Comparison of ENCODE assay signal across 10 cellular contexts in the genomic region with DNA sequence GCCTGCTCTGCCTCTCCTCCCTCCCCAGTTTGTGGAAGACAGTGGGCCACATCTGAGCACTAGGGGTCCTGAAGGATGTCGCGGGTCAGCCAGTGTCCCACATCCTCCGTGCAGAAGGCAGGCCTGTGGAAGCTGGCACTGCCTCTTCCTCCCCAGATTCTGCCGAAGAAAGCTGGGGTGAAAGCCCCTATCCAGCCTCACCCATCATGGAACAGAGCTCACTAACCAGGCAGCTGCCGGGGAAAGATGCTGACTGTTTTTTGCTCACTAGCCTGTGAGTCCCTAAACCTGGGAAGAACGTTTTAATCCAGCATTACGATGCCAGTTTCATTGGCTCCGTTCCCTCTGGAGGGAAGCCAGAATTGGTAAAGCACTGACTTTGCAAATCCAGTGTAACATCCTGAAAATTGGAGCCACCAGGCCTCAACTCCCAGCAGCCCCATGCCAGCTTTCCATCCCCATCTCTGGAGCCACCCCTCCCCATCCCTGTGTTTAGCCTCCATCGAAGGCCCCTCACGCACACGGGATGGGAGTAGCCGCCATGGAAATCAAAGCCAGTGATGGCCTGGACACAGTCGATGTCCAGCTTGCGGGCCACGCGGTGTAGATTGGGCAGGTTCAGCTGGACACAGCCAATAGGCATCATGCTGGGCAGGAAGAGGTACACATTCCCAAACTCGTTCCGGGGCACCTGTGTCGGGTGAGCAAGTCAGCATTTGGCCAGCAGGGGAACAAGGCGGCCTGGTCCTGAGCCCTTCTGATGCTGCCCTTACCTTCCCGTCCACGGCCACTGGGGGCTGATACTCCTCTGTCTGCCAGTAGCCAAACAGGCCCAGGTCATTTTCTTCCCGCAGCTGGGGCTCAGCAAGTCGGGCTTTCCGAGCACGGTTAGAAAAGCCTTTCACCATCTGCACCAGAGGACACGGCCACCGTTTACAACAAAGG. TPM values are rescaled to one million over a fixed set of nuclear protein-coding genes. Genes with fewer than 3 reads are reported as not detected.
DNase-seq lines count a peak whose midpoint lies in the region; ATAC-seq and TF ChIP-seq lines count a peak whose summit lies in the region.
"Had no signal": no experiment of that assay in that cellular context is flagged by ENCODE, and none has a peak within 500 bp of the region (broad histone marks: within the 10 kb centered on the region; RNA-seq: fewer than 3 reads in every experiment).

No MANE protein-coding gene starts in this region.

- H3K9me3 ChIP-seq in CD8-positive, alpha-beta T cell (ENCODE audit: low read length) = no peaks in the 10 kb centered on the region

- H3K36me3 Mint-ChIP-seq in CD8-positive, alpha-beta T cell = peaks cover 75% of the 10 kb centered on the region
- H3K36me3 Mint-ChIP-seq in HFFc6 (ENCODE audit: low read depth) (peaks cover 30% of the 10 kb centered on the region), chondrocyte (ENCODE audit: low read depth) (peaks cover 19% of the 10 kb centered on the region)
- H3K36me3 Mint-ChIP-seq in naive thymus-derived CD8-positive, alpha-beta T cell = peaks cover 0 to 59% (median 17%) of the 10 kb centered on the region in 3 donors

- ATAC-seq in CD8-positive, alpha-beta T cell = no peak
- ATAC-seq in naive thymus-derived CD8-positive, alpha-beta T cell = no peak
- ATAC-seq in left lobe of liver (no peak), GM19452 (IDR thresholded peaks at IDR 0.05; ENCODE audit: unreplicated experiment) (no peak)

- POLR2A ChIA-PET in CD8-positive, alpha-beta T cell (lab: Charles Lee) = interaction anchor here (1.1 kb wide), 1 partner anchor 27 kb away, joined by 3 read pairs; no protein-coding TSS in a partner anchor
- POLR2A ChIA-PET in naive thymus-derived CD8-positive, alpha-beta T cell (lab: Charles Lee) = no interaction called here

- DNase-seq in CD8-positive, alpha-beta T cell = peak in 2 of 7 experiments; percentile 9 to 25
- no peak for DNase-seq in HFFc6
- DNase-seq in chondrocyte (ENCODE audit: low spot score) = no peak
- DNase-seq in naive thymus-derived CD8-positive, alpha-beta T cell = no peak
- DNase-seq in left lobe of liver (ENCODE audit: low spot score) = no peak
- DNase-seq in NCI-H1417 (lab: John Stamatoyannopoulos, UW) = no peak
- DNase-seq in NCI-H526 (lab: John Stamatoyannopoulos, UW) = no peak
- DNase-seq: activated CD4-positive, alpha-beta memory T cell treated with anti-CD3 and anti-CD28 coated beads, Interleukin-2, amount 10 ng/mL, durations not matched to agents 7 days and 5 days had no signal

- intact Hi-C loops in CD8-positive, alpha-beta T cell (cut with DNase I, micrococcal nuclease) = no loop called here

- peak overlapping the region; percentile 98 for H3K27ac Mint-ChIP-seq in CD8-positive, alpha-beta T cell
- H3K27ac Mint-ChIP-seq in HFFc6 = peak overlapping the region; percentile 70
- peak overlapping the region; percentile 36 for H3K27ac Mint-ChIP-seq in chondrocyte (ENCODE audit: unreplicated experiment)
- H3K27ac Mint-ChIP-seq in naive thymus-derived CD8-positive, alpha-beta T cell = peak overlapping the region; percentile 65 to 99 (median 93)
- H3K27ac Mint-ChIP-seq: activated CD4-positive, alpha-beta memory T cell treated with anti-CD3 and anti-CD28 coated beads, Interleukin-2, amount 10 ng/mL, durations not matched to agents 7 days and 5 days had no signal

- H3K36me3 ChIP-seq in CD8-positive, alpha-beta T cell (ENCODE audit: insufficient read depth, low read length) = peaks cover 15% of the 10 kb centered on the region

- H3K4me1 Mint-ChIP-seq in CD8-positive, alpha-beta T cell (ENCODE audit: low read depth) = peaks cover 22% of the 10 kb centered on the region
- H3K4me1 Mint-ChIP-seq in HFFc6 (ENCODE audit: low read depth) = peaks cover 53% of the 10 kb centered on the region
- H3K4me1 Mint-ChIP-seq in chondrocyte (ENCODE audit: low read depth) = peaks cover 37% of the 10 kb centered on the region
- H3K4me1 Mint-ChIP-seq in naive thymus-derived CD8-positive, alpha-beta T cell = peaks cover 12 to 32% (median 28%) of the 10 kb centered on the region in 4 donors

- no peak overlapping the region for H3K4me3 Mint-ChIP-seq in CD8-positive, alpha-beta T cell
- no peak overlapping the region for H3K4me3 Mint-ChIP-seq in HFFc6
- H3K4me3 Mint-ChIP-seq in chondrocyte (ENCODE audit: unreplicated experiment) = no peak overlapping the region
- H3K4me3 Mint-ChIP-seq in naive thymus-derived CD8-positive, alpha-beta T cell = no peak overlapping the region
- H3K4me3 Mint-ChIP-seq: activated CD4-positive, alpha-beta memory T cell treated with anti-CD3 and anti-CD28 coated beads, Interleukin-2, amount 10 ng/mL, durations not matched to agents 7 days and 5 days had no signal

- no peaks in the 10 kb centered on the region for H3K9me3 Mint-ChIP-seq in CD8-positive, alpha-beta T cell
- H3K9me3 Mint-ChIP-seq in HFFc6 = no peaks in the 10 kb centered on the region
- H3K9me3 Mint-ChIP-seq in chondrocyte (ENCODE audit: low read depth) = no peaks in the 10 kb centered on the region
- H3K9me3 Mint-ChIP-seq in naive thymus-derived CD8-positive, alpha-beta T cell = no peaks in the 10 kb centered on the region
- H3K9me3 Mint-ChIP-seq: activated CD4-positive, alpha-beta memory T cell treated with anti-CD3 and anti-CD28 coated beads, Interleukin-2, amount 10 ng/mL, durations not matched to agents 7 days and 5 days had no signal

- no peaks in the 10 kb centered on the region for H3K27me3 ChIP-seq in CD8-positive, alpha-beta T cell (ENCODE audit: insufficient read depth, low read length)

- TF ChIP-seq CTCF in CD8-positive, alpha-beta T cell (IDR thresholded peaks at IDR 0.05) = no peak
- peak; percentile 34 for TF ChIP-seq CTCF in HFFc6 (IDR thresholded peaks at IDR 0.05)
- peak; percentile 31 for TF ChIP-seq CTCF in chondrocyte (IDR thresholded peaks at IDR 0.05)

- CTCF ChIA-PET in CD8-positive, alpha-beta T cell (lab: Charles Lee) = interaction anchor here (1.5 kb wide), 1 partner anchor 10 kb away, joined by 3 read pairs; no protein-coding TSS in a partner anchor

- no peaks in the 10 kb centered on the region for H3K27me3 Mint-ChIP-seq in CD8-positive, alpha-beta T cell (ENCODE audit: low read depth)
- H3K27me3 Mint-ChIP-seq in HFFc6 (ENCODE audit: insufficient read depth) = peaks cover 5% of the 10 kb centered on the region
- no peaks in the 10 kb centered on the region for H3K27me3 Mint-ChIP-seq in chondrocyte (ENCODE audit: low read depth)
- H3K27me3 Mint-ChIP-seq in naive thymus-derived CD8-positive, alpha-beta T cell = no peaks in the 10 kb centered on the region
- H3K27me3 Mint-ChIP-seq: activated CD4-positive, alpha-beta memory T cell treated with anti-CD3 and anti-CD28 coated beads, Interleukin-2, amount 10 ng/mL, durations not matched to agents 7 days and 5 days had no signal

- H3K4me1 ChIP-seq in CD8-positive, alpha-beta T cell (ENCODE audit: insufficient read depth, low read length) = peaks cover 25% of the 10 kb centered on the region
- H3K4me1 ChIP-seq: parathyroid adenoma had no signal

- H3K4me3 ChIP-seq in CD8-positive, alpha-beta T cell (ENCODE audit: low read depth, low read length) = no peak overlapping the region

- no peak overlapping the region for H3K27ac ChIP-seq in CD8-positive, alpha-beta T cell (ENCODE audit: low read depth, low read length)
- H3K27ac ChIP-seq: parathyroid adenoma had no signal

RNA-seq across cellular contexts. Expression of gene TMEM43, which starts 23.5 kb away (rescaled TPM):
- total RNA-seq in CD8-positive, alpha-beta T cell = 10 to 100 TPM; 20.1 to 24.3 TPM
- 10 to 100 TPM; 73.3 to 90.8 (median 80.7) TPM for total RNA-seq in HFFc6 (2021; fragmentation: NEBNext Ultra II Directional; extraction: Animal tissue kit (Norgen Biotek cat#: 25700))
- total RNA-seq in chondrocyte = 83.4 to 89.1 TPM (median 84.9 TPM) in 3 replicates
- total RNA-seq in naive thymus-derived CD8-positive, alpha-beta T cell = 10 to 100 TPM; 50.8 to 52.4 TPM
- 10 to 100 TPM; 45.6 to 65.0 (median 56.0) TPM for polyA plus RNA-seq in naive thymus-derived CD8-positive, alpha-beta T cell
- total RNA-seq in left lobe of liver = 9.3 TPM

RNA-seq across cellular contexts. Expression of gene CHCHD4, which starts 23.6 kb away (rescaled TPM):
- 1 to 10 TPM in 1 of 2 experiments, under 1 TPM in 1; 0.71 to 1.7 TPM for total RNA-seq in CD8-positive, alpha-beta T cell
- total RNA-seq in HFFc6 (2021; fragmentation: NEBNext Ultra II Directional; extraction: Animal tissue kit (Norgen Biotek cat#: 25700)) = 10 to 100 TPM in 3 of 6 experiments, 1 to 10 TPM in 3; 9.4 to 12.0 (median 10.1) TPM
- total RNA-seq in chondrocyte = 6.1 to 8.1 TPM (median 7.2 TPM) in 3 replicates
- 1 to 10 TPM; 9.1 to 9.6 TPM for total RNA-seq in naive thymus-derived CD8-positive, alpha-beta T cell
- polyA plus RNA-seq in naive thymus-derived CD8-positive, alpha-beta T cell = 10 to 100 TPM in 2 of 3 donors, 1 to 10 TPM in 1; 6.8 to 15.8 (median 11.5) TPM
- 7.1 TPM for total RNA-seq in left lobe of liver

RNA-seq across cellular contexts. Expression of gene XPC, which starts 30.1 kb away (rescaled TPM):
- 10 to 100 TPM; 51.5 to 56.5 TPM for total RNA-seq in CD8-positive, alpha-beta T cell
- total RNA-seq in HFFc6 (2021; fragmentation: NEBNext Ultra II Directional; extraction: Animal tissue kit (Norgen Biotek cat#: 25700)) = 10 to 100 TPM; 38.7 to 40.3 (median 39.5) TPM
- 24.9 to 35.9 TPM (median 26.8 TPM) in 3 replicates for total RNA-seq in chondrocyte
- total RNA-seq in naive thymus-derived CD8-positive, alpha-beta T cell = 10 to 100 TPM; 90.9 to 95.2 TPM
- polyA plus RNA-seq in naive thymus-derived CD8-positive, alpha-beta T cell = 10 to 100 TPM; 28.5 to 49.6 (median 49.4) TPM
- 18.8 TPM for total RNA-seq in left lobe of liver

RNA-seq across cellular contexts. Expression of gene LSM3, which starts 30.3 kb away (rescaled TPM):
- 1 to 10 TPM; 7.5 to 8.3 TPM for total RNA-seq in CD8-positive, alpha-beta T cell
- total RNA-seq in HFFc6 (2021; fragmentation: NEBNext Ultra II Directional; extraction: Animal tissue kit (Norgen Biotek cat#: 25700)) = 10 to 100 TPM; 15.5 to 21.1 (median 18.7) TPM
- total RNA-seq in chondrocyte (8.1 to 12.8 TPM (median 8.4 TPM) in 3 replicates), left lobe of liver (5.0 TPM)
- 10 to 100 TPM; 10.4 to 11.6 TPM for total RNA-seq in naive thymus-derived CD8-positive, alpha-beta T cell
- 10 to 100 TPM; 20.8 to 26.5 (median 24.8) TPM for polyA plus RNA-seq in naive thymus-derived CD8-positive, alpha-beta T cell

Comparison
In these comparisons a context has a peak if more than half of its experiments do, and no peak if none do; other contexts are left out.
1. H3K27ac Mint-ChIP-seq: peak in every context shown above with its lines; median percentile 98 in CD8-positive, alpha-beta T cell; 93 in naive thymus-derived CD8-positive, alpha-beta T cell; 70 in HFFc6; 36 in chondrocyte.